In the genomic region with DNA sequence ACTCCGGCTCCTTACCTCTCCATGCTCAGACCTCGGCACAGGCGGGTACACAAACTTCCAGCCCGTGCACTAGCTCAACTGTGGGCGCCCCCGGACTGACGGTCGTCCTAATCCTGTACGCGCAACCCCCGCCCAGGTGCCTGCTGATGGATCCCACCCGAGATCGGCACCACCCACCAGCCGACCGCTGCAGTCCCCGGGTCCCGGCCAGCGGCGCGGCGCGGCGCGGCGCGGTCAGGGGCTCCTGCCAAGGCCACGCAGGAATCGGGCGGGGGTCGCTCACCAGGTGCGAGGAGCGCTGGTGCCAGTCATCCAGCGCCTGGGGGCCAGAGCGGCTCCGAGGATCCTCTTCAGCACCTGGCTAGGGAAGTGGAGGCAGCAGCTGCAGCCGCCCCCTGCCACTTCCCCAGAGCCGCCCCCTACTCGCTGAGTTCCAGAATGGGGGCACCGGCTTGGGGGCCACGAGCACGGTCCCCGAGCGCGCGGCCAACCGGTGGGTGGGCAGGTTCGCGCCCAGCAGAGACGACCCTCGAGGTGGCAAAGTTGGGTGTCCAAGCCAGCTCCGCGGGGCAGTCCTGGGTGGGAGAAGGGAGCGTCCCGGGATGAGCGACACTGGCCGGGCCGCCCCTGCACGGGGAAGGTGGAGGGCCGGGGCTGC, we compare ENCODE assay signal across 10 cellular contexts. TPM values are rescaled to one million over a fixed set of nuclear protein-coding genes. Genes with fewer than 3 reads are reported as not detected.
A peak's percentile ranks its signal among the peaks of the same experiment; 100 is the strongest.
DNase-seq lines count a peak whose midpoint lies in the region; ATAC-seq and TF ChIP-seq lines count a peak whose summit lies in the region.
"Had no signal": no experiment of that assay in that cellular context is flagged by ENCODE, and none has a peak within 500 bp of the region (broad histone marks: within the 10 kb centered on the region; RNA-seq: fewer than 3 reads in every experiment).

No MANE protein-coding gene starts in this region.

- no peak overlapping the region for H3K27ac Mint-ChIP-seq in activated CD4-positive, alpha-beta memory T cell treated with anti-CD3 and anti-CD28 coated beads, Interleukin-2, amount 10 ng/mL, durations not matched to agents 7 days and 5 days
- H3K27ac Mint-ChIP-seq: activated T-helper 17 cell treated with anti-CD3 and anti-CD28 coated beads, Interleukin-2, amount 50 U/mL, for 72 hours had no signal

- H3K27me3 Mint-ChIP-seq in activated CD4-positive, alpha-beta memory T cell treated with anti-CD3 and anti-CD28 coated beads, Interleukin-2, amount 10 ng/mL, durations not matched to agents 7 days and 5 days: peaks cover 15% of the 10 kb centered on the region

- POLR2A ChIA-PET in activated CD4-positive, alpha-beta memory T cell treated with anti-CD3 and anti-CD28 coated beads, Interleukin-2, amount 10 ng/mL, durations not matched to agents 7 days and 5 days (lab: Charles Lee): no interaction called here

- peak; percentile 14 for ATAC-seq in GM21515 (IDR thresholded peaks at IDR 0.05; ENCODE audit: unreplicated experiment)

- no peaks in the 10 kb centered on the region for H3K36me3 Mint-ChIP-seq in activated CD4-positive, alpha-beta memory T cell treated with anti-CD3 and anti-CD28 coated beads, Interleukin-2, amount 10 ng/mL, durations not matched to agents 7 days and 5 days (ENCODE audit: low read depth)

- no peak for TF ChIP-seq CTCF in right atrium auricular region (IDR thresholded peaks at IDR 0.05)

- H3K27me3 ChIP-seq in right atrium auricular region (no peaks in the 10 kb centered on the region), skeletal muscle tissue (ENCODE audit: control insufficient read depth in 3 of 3, insufficient read depth in 3 of 3, low read length in 3 of 3) (peaks cover 0 to 12% (median 12%) of the 10 kb centered on the region in 3 donors)

- no peaks in the 10 kb centered on the region for H3K9me3 Mint-ChIP-seq in activated CD4-positive, alpha-beta memory T cell treated with anti-CD3 and anti-CD28 coated beads, Interleukin-2, amount 10 ng/mL, durations not matched to agents 7 days and 5 days
- H3K9me3 Mint-ChIP-seq: activated T-helper 17 cell treated with anti-CD3 and anti-CD28 coated beads, Interleukin-2, amount 50 U/mL, for 72 hours had no signal

- H3K36me3 ChIP-seq in right atrium auricular region: peaks cover 2% of the 10 kb centered on the region
- H3K36me3 ChIP-seq in skeletal muscle tissue (ENCODE audit: control insufficient read depth in 3 of 3, insufficient read depth in 3 of 3, low read length in 3 of 3): no peaks in the 10 kb centered on the region

- H3K4me1 Mint-ChIP-seq in activated CD4-positive, alpha-beta memory T cell treated with anti-CD3 and anti-CD28 coated beads, Interleukin-2, amount 10 ng/mL, durations not matched to agents 7 days and 5 days: peaks cover 10% of the 10 kb centered on the region

- H3K9me3 ChIP-seq in right atrium auricular region: no peaks in the 10 kb centered on the region
- H3K9me3 ChIP-seq in skeletal muscle tissue (ENCODE audit: control insufficient read depth in 3 of 3, low read length in 3 of 3): no peaks in the 10 kb centered on the region

- peak overlapping the region; percentile 86 to 92 for H3K27ac ChIP-seq in right atrium auricular region
- no peak overlapping the region for H3K27ac ChIP-seq in skeletal muscle tissue (ENCODE audit: low read depth, low read length)
- H3K27ac ChIP-seq: HL-60 had no signal

- peak overlapping the region; percentile 60 for H3K4me3 Mint-ChIP-seq in activated CD4-positive, alpha-beta memory T cell treated with anti-CD3 and anti-CD28 coated beads, Interleukin-2, amount 10 ng/mL, durations not matched to agents 7 days and 5 days

- CTCF ChIA-PET in activated CD4-positive, alpha-beta memory T cell treated with anti-CD3 and anti-CD28 coated beads, Interleukin-2, amount 10 ng/mL, durations not matched to agents 7 days and 5 days (lab: Charles Lee): no interaction called here

- H3K4me1 ChIP-seq in right atrium auricular region: peaks cover 0 to 39% of the 10 kb centered on the region in 2 donors
- peaks cover 15 to 22% (median 16%) of the 10 kb centered on the region in 3 donors for H3K4me1 ChIP-seq in skeletal muscle tissue (ENCODE audit: control insufficient read depth in 3 of 3, insufficient read depth in 3 of 3, low read length in 3 of 3)

- H3K4me3 ChIP-seq in right atrium auricular region (peak overlapping the region; percentile 77 to 91), skeletal muscle tissue (ENCODE audit: low read length in 3 of 3) (peak overlapping the region; percentile 69 to 76 (median 72))

- peak overlapping the region; percentile 20 to 69 (median 53) for H3K9ac ChIP-seq in skeletal muscle tissue (ENCODE audit: low read depth in 1 of 3, low read length in 3 of 3)

- DNase-seq in activated CD4-positive, alpha-beta memory T cell treated with anti-CD3 and anti-CD28 coated beads, Interleukin-2, amount 10 ng/mL, durations not matched to agents 7 days and 5 days: no peak
- DNase-seq in right atrium auricular region (ENCODE audit: low spot score) (no peak), NCI-H1105 (lab: John Stamatoyannopoulos, UW) (no peak), pons (ENCODE audit: low spot score) (no peak), NCI-H2107 (lab: John Stamatoyannopoulos, UW) (no peak)
- DNase-seq in NK-92 treated with Interleukin-12 subunit alpha and Interleukin-12 subunit beta, amount 100 ng/mL, for 24 hours (lab: John Stamatoyannopoulos, UW): no peak

RNA-seq across cellular contexts. Expression of a gene that starts 0.4 kb away (rescaled TPM):
- total RNA-seq in activated CD4-positive, alpha-beta memory T cell treated with anti-CD3 and anti-CD28 coated beads, Interleukin-2, amount 10 ng/mL, durations not matched to agents 7 days and 5 days: 1 to 10 TPM; 1.1 to 1.7 TPM
- 10 to 100 TPM; 14.1 to 26.2 TPM for total RNA-seq in right atrium auricular region
- 25.1 TPM for total RNA-seq in skeletal muscle tissue
- total RNA-seq: activated T-helper 17 cell treated with anti-CD3 and anti-CD28 coated beads, Interleukin-2, amount 50 U/mL, for 72 hours had no signal
